ENCODE assay signal across 15 cellular contexts in genomic region chr16:27813591-27813990, GRCh38.
DNase-seq lines count a peak whose midpoint lies in the region; ATAC-seq and TF ChIP-seq lines count a peak whose summit lies in the region.
"Had no signal": no experiment of that assay in that cellular context is flagged by ENCODE, and none has a peak within 500 bp of the region (broad histone marks: within the 10 kb centered on the region; RNA-seq: fewer than 3 reads in every experiment).

No MANE protein-coding gene starts in this region.

- ATAC-seq in esophagus mucosa, result no peak
- ATAC-seq: A549, HepG2 had no signal

- H3K4me1 ChIP-seq in Peyer's patch, result no peaks in the 10 kb centered on the region
- no peaks in the 10 kb centered on the region for H3K4me1 ChIP-seq in tibial artery
- H3K4me1 ChIP-seq: A549, BE2C, Caco-2, HAP-1 had no signal

- no peak overlapping the region for H3K4me3 ChIP-seq in Peyer's patch
- H3K4me3 ChIP-seq in coronary artery, result no peak overlapping the region
- no peak overlapping the region for H3K4me3 ChIP-seq in tibial artery
- H3K4me3 ChIP-seq: A549, HAP-1 had no signal

- H3K27ac ChIP-seq in Peyer's patch (no peak overlapping the region), coronary artery (no peak overlapping the region), tibial artery (no peak overlapping the region)
- H3K27ac ChIP-seq: A549 had no signal

- H3K9me3 ChIP-seq in Peyer's patch (no peaks in the 10 kb centered on the region), tibial artery (peaks cover 0 to 9% (median 0%) of the 10 kb centered on the region in 3 donors)
- H3K9me3 ChIP-seq: Caco-2, HAP-1 had no signal

- TF ChIP-seq POLR2A in Peyer's patch (IDR thresholded peaks at IDR 0.05), result no peak

- no peak for TF ChIP-seq CTCF in Peyer's patch (IDR thresholded peaks at IDR 0.05)
- TF ChIP-seq CTCF in coronary artery (IDR thresholded peaks at IDR 0.05), result no peak
- no peak for TF ChIP-seq CTCF in tibial artery (IDR thresholded peaks at IDR 0.05)

- H3K27me3 ChIP-seq in Peyer's patch, result no peaks in the 10 kb centered on the region
- H3K27me3 ChIP-seq in tibial artery, result no peaks in the 10 kb centered on the region

- DNase-seq in Peyer's patch (peak in 2 of 3 donors; percentile 18 to 25), coronary artery (ENCODE audit: low spot score) (peak; percentile 61), posterior vena cava (ENCODE audit: low spot score) (peak; percentile 47), tibial artery (peak; percentile 3 to 40), NCI-H128 (lab: John Stamatoyannopoulos, UW; ENCODE audit: unreplicated experiment) (no peak), pons (ENCODE audit: low spot score) (no peak)
- DNase-seq: BE2C; Caco-2; CD8-positive, alpha-beta memory T cell; DMS53; GF-D8 had no signal

- H3K36me3 ChIP-seq in Peyer's patch (no peaks in the 10 kb centered on the region), tibial artery (no peaks in the 10 kb centered on the region)
- H3K36me3 ChIP-seq: BE2C, HAP-1 had no signal

- intact Hi-C loops in posterior vena cava (cut with DNase I), result no loop called here
- intact Hi-C loops in tibial artery (cut with DNase I; ENCODE audit: low total_unique reads), result no loop called here

Comparison
In these comparisons a context has a peak if more than half of its experiments do, and no peak if none do; other contexts are left out.
1. DNase-seq: peak in Peyer's patch (2 of 3), coronary artery (single experiment), posterior vena cava (single experiment) and tibial artery (2 of 2); none in NCI-H128 (single experiment) and pons (single experiment).